ENCODE assay signal across 23 cellular contexts in genomic region chr3:27451261-27451660, GRCh38.
"Had no signal": no experiment of that assay in that cellular context is flagged by ENCODE, and none has a peak within 500 bp of the region (broad histone marks: within the 10 kb centered on the region; RNA-seq: fewer than 3 reads in every experiment).

No MANE protein-coding gene starts in this region.

- FAIRE-seq: pancreas had no signal

- H3K9me3 Mint-ChIP-seq: activated CD4-positive, alpha-beta memory T cell treated with anti-CD3 and anti-CD28 coated beads for 36 hours; effector memory CD8-positive, alpha-beta T cell; naive B cell; neural progenitor cell; T-helper 1 cell treated with Interleukin-12 subunit alpha and Interleukin-12 subunit beta and Interleukin-4 antibody, amounts not matched to agents 30 μg/mL and 1 μg/mL, for 36 hours had no signal

- H3K36me3 ChIP-seq: pancreas, upper lobe of right lung had no signal

- H3K4me3 ChIP-seq: cardiac muscle cell, mucosa of descending colon, neural progenitor cell, pancreas, sigmoid colon, stomach, testis, upper lobe of right lung had no signal

- H3K4me2 ChIP-seq: neural progenitor cell had no signal

- H3K27me3 ChIP-seq: cardiac muscle cell, foreskin keratinocyte, neural progenitor cell, pancreas, sigmoid colon, stomach, testis, upper lobe of right lung had no signal

- H3K4me1 Mint-ChIP-seq: neural progenitor cell had no signal

- H3K27me3 Mint-ChIP-seq: activated CD4-positive, alpha-beta memory T cell treated with anti-CD3 and anti-CD28 coated beads for 36 hours; activated CD8-positive, alpha-beta memory T cell treated with anti-CD3 and anti-CD28 coated beads, Interleukin-2, amount 10 ng/mL, durations not matched to agents 7 days and 5 days; effector memory CD8-positive, alpha-beta T cell; naive B cell had no signal

- H3K9ac ChIP-seq: neural progenitor cell had no signal

- H3K4me3 Mint-ChIP-seq: activated CD4-positive, alpha-beta memory T cell treated with anti-CD3 and anti-CD28 coated beads for 36 hours; activated CD8-positive, alpha-beta memory T cell treated with anti-CD3 and anti-CD28 coated beads, Interleukin-2, amount 10 ng/mL, durations not matched to agents 7 days and 5 days; effector memory CD8-positive, alpha-beta T cell; naive B cell; neural progenitor cell; T-helper 1 cell treated with Interleukin-12 subunit alpha and Interleukin-12 subunit beta and Interleukin-4 antibody, amounts not matched to agents 30 μg/mL and 1 μg/mL, for 36 hours had no signal

- H3K27ac ChIP-seq: cardiac muscle cell, foreskin keratinocyte, neural progenitor cell, pancreas, sigmoid colon, stomach, testis, upper lobe of right lung, WERI-Rb-1 had no signal

- H3K4me1 ChIP-seq: foreskin keratinocyte, neural progenitor cell, testis, upper lobe of right lung had no signal

- DNase-seq: activated CD4-positive, alpha-beta memory T cell treated with anti-CD3 and anti-CD28 coated beads for 36 hours; activated CD8-positive, alpha-beta memory T cell treated with anti-CD3 and anti-CD28 coated beads, Interleukin-2, amount 10 ng/mL, durations not matched to agents 7 days and 5 days; activated naive CD4-positive, alpha-beta T cell treated with anti-CD3 and anti-CD28 coated beads, Interleukin-2, amount 50 U/mL, for 16 hours; effector memory CD8-positive, alpha-beta T cell; foreskin keratinocyte; glutamatergic neuron; hippocampal formation; left cardiac atrium; mesenchymal stem cell; mucosa of descending colon; naive B cell; pancreas; sigmoid colon; stimulated activated CD4-positive, alpha-beta T cell treated with anti-CD3 and anti-CD28 coated beads, Interleukin-12 subunit alpha, Interleukin-12 subunit beta, amount 100 ng/mL, for 4 hours; stimulated activated CD4-positive, alpha-beta T cell treated with anti-CD3 and anti-CD28 coated beads, Interleukin-1b, Interleukin-23, amount 100 ng/mL, for 48 hours; stimulated activated CD8-positive, alpha-beta memory T cell treated with anti-CD3 and anti-CD28 coated beads, Interleukin-4, amount 100 ng/mL, for 48 hours; stomach; testis; upper lobe of right lung; WERI-Rb-1 had no signal

- H3K9me3 ChIP-seq: mucosa of descending colon, pancreas, sigmoid colon, stomach, testis, upper lobe of right lung had no signal

- H3K27ac Mint-ChIP-seq: activated CD4-positive, alpha-beta memory T cell treated with anti-CD3 and anti-CD28 coated beads for 36 hours; activated CD8-positive, alpha-beta memory T cell treated with anti-CD3 and anti-CD28 coated beads, Interleukin-2, amount 10 ng/mL, durations not matched to agents 7 days and 5 days; neural progenitor cell; T-helper 1 cell treated with Interleukin-12 subunit alpha and Interleukin-12 subunit beta and Interleukin-4 antibody, amounts not matched to agents 30 μg/mL and 1 μg/mL, for 36 hours had no signal

- H2AFZ ChIP-seq: neural progenitor cell had no signal
